ENCODE assay signal across 6 cellular contexts in genomic region chr4:9488796-9489195, GRCh38. TPM values are rescaled to one million over a fixed set of nuclear protein-coding genes. Genes with fewer than 3 reads are reported as not detected.
"Had no signal": no experiment of that assay in that cellular context is flagged by ENCODE, and none has a peak within 500 bp of the region (broad histone marks: within the 10 kb centered on the region; RNA-seq: fewer than 3 reads in every experiment).

No MANE protein-coding gene starts in this region.

RNA-seq across cellular contexts. Expression of gene DEFB131A, which starts 44.6 kb away (rescaled TPM):
- total RNA-seq: HepG2, HT-29, HT1080, IMR-90, K562 had no signal
- polyA plus RNA-seq: HepG2, IgD-negative memory B cell, IMR-90, K562 had no signal
